In the genomic region with DNA sequence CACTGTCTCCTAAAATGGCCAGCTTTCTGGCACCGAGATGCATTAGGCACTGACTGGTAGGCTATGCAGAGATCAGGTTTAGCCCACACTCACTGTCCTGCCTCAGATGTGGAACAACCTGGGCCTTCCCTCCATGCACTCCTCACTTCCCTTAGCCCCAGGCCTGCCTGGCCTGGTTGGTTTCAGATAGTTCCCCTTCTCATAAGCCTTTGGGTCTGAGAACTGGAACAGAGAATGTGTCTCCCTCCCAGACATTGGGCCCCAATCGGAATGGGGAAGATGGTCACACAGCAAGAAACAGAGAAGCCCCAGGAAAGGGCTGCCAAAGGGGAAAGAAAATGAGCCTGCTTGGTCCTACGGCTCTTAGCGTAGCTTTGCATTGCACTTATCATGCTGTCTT, we compare ENCODE assay signal across 19 cellular contexts.
"Had no signal": no experiment of that assay in that cellular context is flagged by ENCODE, and none has a peak within 500 bp of the region (broad histone marks: within the 10 kb centered on the region; RNA-seq: fewer than 3 reads in every experiment).

No MANE protein-coding gene starts in this region.

- H3K27ac ChIP-seq: lower lobe of right lung, neutrophil, pancreas, sigmoid colon, stomach, thyroid gland had no signal

- H3K4me1 ChIP-seq: lower lobe of right lung, pancreas, sigmoid colon, stomach, thyroid gland had no signal

- FAIRE-seq: frontal cortex, islet of Langerhans, pancreas had no signal

- ATAC-seq: effector memory CD8-positive, alpha-beta T cell; left cardiac atrium; left ventricle myocardium superior; lower lobe of right lung; natural killer cell; pancreas; stimulated activated effector memory CD8-positive, alpha-beta T cell treated with anti-CD3 and anti-CD28 coated beads, Interleukin-12 subunit alpha, Interleukin-12 subunit beta, amount 100 ng/mL, for 72 hours had no signal

- H3K27me3 ChIP-seq: neutrophil, pancreas, sigmoid colon, stomach, thyroid gland had no signal

- H3K9me3 ChIP-seq: lower lobe of right lung, neutrophil, pancreas, sigmoid colon, stomach, thyroid gland had no signal

- DNase-seq: cerebellar nuclear complex; cortex of kidney; effector memory CD8-positive, alpha-beta T cell; left cardiac atrium; left ventricle myocardium superior; lower lobe of right lung; natural killer cell; pancreas; sigmoid colon; stimulated activated CD4-positive, alpha-beta T cell treated with anti-CD3 and anti-CD28 coated beads, Interleukin-2, amount 100 ng/mL, for 24 hours; stimulated activated CD4-positive, alpha-beta T cell treated with anti-CD3 and anti-CD28 coated beads, Interleukin-4, amount 100 ng/mL, for 24 hours; stimulated activated naive CD4-positive, alpha-beta T cell treated with Interleukin-2 at 50 U/mL for 16 hours; stomach; thyroid gland; trophoblast cell had no signal

- H3K4me3 ChIP-seq: lower lobe of right lung, pancreas, sigmoid colon, stomach, thyroid gland had no signal

- H3K36me3 ChIP-seq: lower lobe of right lung, neutrophil, pancreas, sigmoid colon, stomach, thyroid gland had no signal
